22 cellular contexts compared by ENCODE assay signal in genomic region chr12:132095520-132096409, GRCh38. TPM values are rescaled to one million over a fixed set of nuclear protein-coding genes. Genes with fewer than 3 reads are reported as not detected.
DNase-seq lines count a peak whose midpoint lies in the region; ATAC-seq and TF ChIP-seq lines count a peak whose summit lies in the region.
"Had no signal": no experiment of that assay in that cellular context is flagged by ENCODE, and none has a peak within 500 bp of the region (broad histone marks: within the 10 kb centered on the region; RNA-seq: fewer than 3 reads in every experiment).

No MANE protein-coding gene starts in this region.

- H3K4me1 ChIP-seq in HCT116 (ENCODE audit: control insufficient read depth in 1 of 2, insufficient read depth in 2 of 2, low read length in 2 of 2), result no peaks in the 10 kb centered on the region
- H3K4me1 ChIP-seq in prostate gland (replicated peaks), result no peaks in the 10 kb centered on the region
- H3K4me1 ChIP-seq: BE2C, body of pancreas, foreskin keratinocyte, testis had no signal

- WGBS in prostate gland, result 96% methylated on average over 11 of the region's 11 CpGs

- POLR2A ChIA-PET in activated CD4-positive, alpha-beta T cell treated with anti-CD3 and anti-CD28 coated beads for 36 hours (lab: Charles Lee), result no interaction called here
- POLR2A ChIA-PET in HCT116 (lab: Charles Lee), result no interaction called here

- H3K27ac ChIP-seq in HCT116 (ENCODE audit: low read depth, low read length), result no peak overlapping the region
- H3K27ac ChIP-seq in prostate gland, result no peak overlapping the region
- H3K27ac ChIP-seq: body of pancreas, coronary artery, epithelial cell of prostate, foreskin keratinocyte, testis had no signal

- peaks cover 7% of the 10 kb centered on the region for H3K9me3 Mint-ChIP-seq in activated CD4-positive, alpha-beta T cell treated with anti-CD3 and anti-CD28 coated beads for 36 hours (ENCODE audit: low read depth)
- peaks cover 6% of the 10 kb centered on the region for H3K9me3 Mint-ChIP-seq in activated naive CD8-positive, alpha-beta T cell (ENCODE audit: low read depth)
- no peaks in the 10 kb centered on the region for H3K9me3 Mint-ChIP-seq in osteocyte (ENCODE audit: unreplicated experiment)
- H3K9me3 Mint-ChIP-seq: natural killer cell treated with Interleukin-12 subunit alpha and Interleukin-12 subunit beta and Interleukin-15 and Interleukin-18, amount 100 ng/mL, for 72 hours had no signal

- no peak for ATAC-seq in activated CD4-positive, alpha-beta T cell treated with anti-CD3 and anti-CD28 coated beads for 36 hours
- ATAC-seq in HCT116 (no peak), GM21723 (IDR thresholded peaks at IDR 0.05; ENCODE audit: unreplicated experiment) (no peak), HG03108 (IDR thresholded peaks at IDR 0.05; ENCODE audit: unreplicated experiment) (no peak)
- ATAC-seq: body of pancreas; foreskin keratinocyte; natural killer cell treated with Interleukin-12 subunit alpha and Interleukin-12 subunit beta and Interleukin-15 and Interleukin-18, amount 100 ng/mL, for 72 hours had no signal

- H3K36me3 ChIP-seq in HCT116 (ENCODE audit: control insufficient read depth in 1 of 2, insufficient read depth in 2 of 2, low read length in 2 of 2), result peaks cover 0 to 4% of the 10 kb centered on the region in 2 experiments; a peak in 2 of 4 replicates
- no peaks in the 10 kb centered on the region for H3K36me3 ChIP-seq in prostate gland

- no peaks in the 10 kb centered on the region for H3K9me2 ChIP-seq in HCT116 (ENCODE audit: insufficient read depth)

- no TSS peak for BruUV-seq in HCT116 (replicated peaks; lab: Mats Ljungman, UMichigan)

- RAD21 ChIA-PET in HCT116 (lab: Charles Lee; ENCODE audit: low non-redundant PET in 1 of 2, low total read pairs in 2 of 2, uncharacterized antibody in 2 of 2, unreplicated experiment in 2 of 2), result no interaction called here

- H3K4me2 ChIP-seq in HCT116 (ENCODE audit: low read length), result no peak overlapping the region

- no peak overlapping the region for H2AFZ ChIP-seq in HCT116 (ENCODE audit: low read depth, low read length, poor library complexity, severe bottlenecking)

- H3K4me3 Mint-ChIP-seq in activated CD4-positive, alpha-beta T cell treated with anti-CD3 and anti-CD28 coated beads for 36 hours, result no peak overlapping the region
- peak overlapping the region; percentile 52 for H3K4me3 Mint-ChIP-seq in activated naive CD8-positive, alpha-beta T cell
- H3K4me3 Mint-ChIP-seq in osteocyte (ENCODE audit: unreplicated experiment), result no peak overlapping the region
- H3K4me3 Mint-ChIP-seq: natural killer cell treated with Interleukin-12 subunit alpha and Interleukin-12 subunit beta and Interleukin-15 and Interleukin-18, amount 100 ng/mL, for 72 hours had no signal

- H3K36me3 Mint-ChIP-seq in activated CD4-positive, alpha-beta T cell treated with anti-CD3 and anti-CD28 coated beads for 36 hours (ENCODE audit: low read depth), result peaks cover 30% of the 10 kb centered on the region
- peaks cover 19% of the 10 kb centered on the region for H3K36me3 Mint-ChIP-seq in activated naive CD8-positive, alpha-beta T cell
- peaks cover 23% of the 10 kb centered on the region for H3K36me3 Mint-ChIP-seq in osteocyte (ENCODE audit: unreplicated experiment)

- intact Hi-C loops in activated CD4-positive, alpha-beta T cell treated with anti-CD3 and anti-CD28 coated beads for 36 hours (cut with DNase I, micrococcal nuclease), result no loop called here
- intact Hi-C loops in HCT116 (cut with micrococcal nuclease) (no loop called here), prostate gland (cut with DNase I) (no loop called here)

- no peak for TF ChIP-seq POLR2A in HCT116 (IDR thresholded peaks at IDR 0.05; ENCODE audit: borderline replicate concordance, extremely low read depth, insufficient read depth, insufficient read length)
- no peak for TF ChIP-seq POLR2A in prostate gland (IDR thresholded peaks at IDR 0.05)

- H3K9me3 ChIP-seq in HCT116 (ENCODE audit: control insufficient read depth in 1 of 2, insufficient read depth in 1 of 2, low read depth in 1 of 2, low read length in 2 of 2) (no peaks in the 10 kb centered on the region), prostate gland (no peaks in the 10 kb centered on the region)
- H3K9me3 ChIP-seq: BE2C, body of pancreas, testis had no signal

- CTCF ChIA-PET in activated CD4-positive, alpha-beta T cell treated with anti-CD3 and anti-CD28 coated beads for 36 hours (lab: Charles Lee), result no interaction called here
- CTCF ChIA-PET in HCT116 (lab: Charles Lee), result no interaction called here

- DNase-seq in activated CD4-positive, alpha-beta T cell treated with anti-CD3 and anti-CD28 coated beads for 36 hours, result no peak
- DNase-seq in activated CD4-positive, alpha-beta T cell treated with anti-CD3 and anti-CD28 coated beads for 1 hour, result no peak
- no peak for DNase-seq in HCT116 (ENCODE audit: low read depth, low spot score)
- peak; percentile 63 for DNase-seq in osteocyte (ENCODE audit: extremely low spot score, unreplicated experiment)
- no peak for DNase-seq in prostate gland (ENCODE audit: low spot score)
- DNase-seq: 8988T; BE2C; body of pancreas; DMS79; foreskin keratinocyte; kidney glomerular epithelial cell; mesenchymal stem cell; MM.1S; NCI-H146; stimulated activated CD4-positive, alpha-beta T cell treated with anti-CD3 and anti-CD28 coated beads, Interleukin-4, amount 100 ng/mL, for 1 hour; testis had no signal

- no peaks in the 10 kb centered on the region for H4K20me1 ChIP-seq in HCT116 (ENCODE audit: insufficient read depth)

- TF ChIP-seq CTCF in HCT116 (IDR thresholded peaks at IDR 0.05 in 2 of 3, conservative IDR thresholded peaks at IDR 0.05 in 1 of 3; ENCODE audit: borderline replicate concordance in 1 of 3, insufficient read depth in 1 of 3, low read depth in 2 of 3, low read length in 2 of 3) (no peak), osteocyte (IDR thresholded peaks at IDR 0.05) (no peak), prostate gland (IDR thresholded peaks at IDR 0.05) (no peak)

- peaks cover 6% of the 10 kb centered on the region for H3K4me1 Mint-ChIP-seq in activated CD4-positive, alpha-beta T cell treated with anti-CD3 and anti-CD28 coated beads for 36 hours
- H3K4me1 Mint-ChIP-seq in activated naive CD8-positive, alpha-beta T cell (ENCODE audit: low read depth), result peaks cover 28% of the 10 kb centered on the region
- H3K4me1 Mint-ChIP-seq in osteocyte (ENCODE audit: unreplicated experiment), result peaks cover 2% of the 10 kb centered on the region

- TF ChIP-seq RAD21 in HCT116 (IDR thresholded peaks at IDR 0.05; ENCODE audit: low read depth), result no peak

- H3K4me3 ChIP-seq in HCT116 (replicated peaks in 1 of 2; ENCODE audit: low read depth in 1 of 2, low read length in 2 of 2) (no peak overlapping the region), prostate gland (no peak overlapping the region)
- H3K4me3 ChIP-seq: body of pancreas, coronary artery, testis had no signal

- peak overlapping the region; percentile 60 for H3K27ac Mint-ChIP-seq in activated CD4-positive, alpha-beta T cell treated with anti-CD3 and anti-CD28 coated beads for 36 hours
- peak overlapping the region; percentile 86 for H3K27ac Mint-ChIP-seq in activated naive CD8-positive, alpha-beta T cell
- H3K27ac Mint-ChIP-seq in osteocyte (ENCODE audit: unreplicated experiment), result peak overlapping the region; percentile 31

- no peak overlapping the region for H3K9ac ChIP-seq in HCT116 (ENCODE audit: low read length)

- H3K27me3 ChIP-seq in HCT116 (ENCODE audit: insufficient read depth, low read length) (no peaks in the 10 kb centered on the region), prostate gland (replicated peaks; ENCODE audit: insufficient read depth) (no peaks in the 10 kb centered on the region)
- H3K27me3 ChIP-seq: BE2C, body of pancreas, foreskin keratinocyte, testis had no signal

- no peaks in the 10 kb centered on the region for H3K27me3 Mint-ChIP-seq in activated CD4-positive, alpha-beta T cell treated with anti-CD3 and anti-CD28 coated beads for 36 hours
- no peaks in the 10 kb centered on the region for H3K27me3 Mint-ChIP-seq in activated naive CD8-positive, alpha-beta T cell
- no peaks in the 10 kb centered on the region for H3K27me3 Mint-ChIP-seq in osteocyte (ENCODE audit: unreplicated experiment)
- H3K27me3 Mint-ChIP-seq: natural killer cell treated with Interleukin-12 subunit alpha and Interleukin-12 subunit beta and Interleukin-15 and Interleukin-18, amount 100 ng/mL, for 72 hours had no signal

- H3K79me2 ChIP-seq in HCT116 (ENCODE audit: insufficient read depth, low read length), result no peaks in the 10 kb centered on the region; the same call in 1 of the 2 replicates

TF ChIP-seq in HCT116, 20 proteins besides CTCF, POLR2A, EP300 and RAD21:
- TF ChIP-seq CBX3 (IDR thresholded peaks at IDR 0.05; ENCODE audit: low read depth) (0 out of 2 replicates have a peak, but pooled peaks have one; percentile 18), JUND (IDR thresholded peaks at IDR 0.05) (no peak)

RNA-seq across cellular contexts. Expression of gene DDX51, which starts 48.4 kb away (rescaled TPM):
- total RNA-seq in activated CD4-positive, alpha-beta T cell treated with anti-CD3 and anti-CD28 coated beads for 36 hours, result 10 to 100 TPM; 19.2 to 31.4 TPM
- 38.1 TPM for total RNA-seq in HCT116 (2021; ENCODE audit: unreplicated experiment)
- polyA plus RNA-seq in HCT116 (2012), result 20.3 and 22.9 TPM in 2 replicates
- 17.7 and 19.3 TPM in 2 replicates for total RNA-seq in osteocyte
- total RNA-seq in prostate gland, result 10 to 100 TPM; 12.7 to 29.0 TPM

RNA-seq across cellular contexts. Expression of gene NOC4L, which starts 48.5 kb away (rescaled TPM):
- total RNA-seq in activated CD4-positive, alpha-beta T cell treated with anti-CD3 and anti-CD28 coated beads for 36 hours, result 10 to 100 TPM; 30.5 to 35.7 TPM
- total RNA-seq in HCT116 (2021; ENCODE audit: unreplicated experiment) (47.6 TPM), osteocyte (21.4 and 22.0 TPM in 2 replicates), prostate gland (10 to 100 TPM; 12.4 to 32.5 TPM)
- 33.1 and 36.7 TPM in 2 replicates for polyA plus RNA-seq in HCT116 (2012)

Comparison
In these comparisons a context has a peak if more than half of its experiments do, and no peak if none do; other contexts are left out.
1. H3K27ac Mint-ChIP-seq: peak in every context shown above with its lines; median percentile 86 in activated naive CD8-positive, alpha-beta T cell; 60 in activated CD4-positive, alpha-beta T cell treated with anti-CD3 and anti-CD28 coated beads for 36 hours; 31 in osteocyte.